ENCODE assay signal across 8 cellular contexts in genomic region chr13:27952931-27953670, GRCh38.
DNase-seq lines count a peak whose midpoint lies in the region; ATAC-seq lines count a peak whose summit lies in the region.

No MANE protein-coding gene starts in this region.

- DNase-seq in NOMO-1 treated with DMSO at 0.1 percent for 48 hours (lab: John Stamatoyannopoulos, UW; ENCODE audit: unreplicated experiment) (peak; percentile 35), NOMO-1 treated with dmso at 0.1 percent for 144 hours (lab: John Stamatoyannopoulos, UW; ENCODE audit: unreplicated experiment) (no peak), SK-N-MC (ENCODE audit: low read depth, low spot score) (no peak), NCI-H2196 treated with DMSO at 0.1 percent for 48 hours (lab: John Stamatoyannopoulos, UW; ENCODE audit: unreplicated experiment) (no peak), DMS114 treated with DMSO at 0.1 percent for 48 hours (lab: John Stamatoyannopoulos, UW; ENCODE audit: unreplicated experiment) (no peak)
- DNase-seq in stimulated activated naive CD8-positive, alpha-beta T cell treated with anti-CD3 and anti-CD28 coated beads, Interleukin-15, amount 100 ng/mL, for 72 hours = no peak
- DNase-seq in stimulated activated naive CD4-positive, alpha-beta T cell (lab: John Stamatoyannopoulos, UW) = no peak

- no peaks in the 10 kb centered on the region for H3K36me3 ChIP-seq in SK-N-MC (ENCODE audit: insufficient read depth, low read length)
- no peaks in the 10 kb centered on the region for H3K36me3 ChIP-seq in iPS-18a (ENCODE audit: control insufficient read depth, low read depth, low read length)

- H3K9ac ChIP-seq in SK-N-MC (ENCODE audit: insufficient read length) = no peak overlapping the region
- H3K9ac ChIP-seq in iPS-18a (ENCODE audit: low read length) = no peak overlapping the region

- H3K27me3 Mint-ChIP-seq in stimulated activated naive CD8-positive, alpha-beta T cell treated with anti-CD3 and anti-CD28 coated beads, Interleukin-15, amount 100 ng/mL, for 72 hours = peaks cover 84% of the 10 kb centered on the region

- no peaks in the 10 kb centered on the region for H3K9me3 ChIP-seq in SK-N-MC (ENCODE audit: low read depth, low read length)
- no peaks in the 10 kb centered on the region for H3K9me3 ChIP-seq in iPS-18a (ENCODE audit: control insufficient read depth, low read depth, low read length)

- no peak for ATAC-seq in stimulated activated naive CD8-positive, alpha-beta T cell treated with anti-CD3 and anti-CD28 coated beads, Interleukin-15, amount 100 ng/mL, for 72 hours

- no peaks in the 10 kb centered on the region for H3K9me3 Mint-ChIP-seq in stimulated activated naive CD8-positive, alpha-beta T cell treated with anti-CD3 and anti-CD28 coated beads, Interleukin-15, amount 100 ng/mL, for 72 hours

- H3K4me1 ChIP-seq in iPS-18a (ENCODE audit: control insufficient read depth, low read depth, low read length) = no peaks in the 10 kb centered on the region

- peaks cover 93% of the 10 kb centered on the region for H3K27me3 ChIP-seq in iPS-18a (ENCODE audit: control insufficient read depth, insufficient read depth, low read length)

- H3K4me1 Mint-ChIP-seq in stimulated activated naive CD8-positive, alpha-beta T cell treated with anti-CD3 and anti-CD28 coated beads, Interleukin-15, amount 100 ng/mL, for 72 hours = peaks cover 15% of the 10 kb centered on the region

- H3K4me3 ChIP-seq in SK-N-MC (peak overlapping the region; percentile 84), iPS-18a (ENCODE audit: low read length) (peak overlapping the region; percentile 43)

- H3K27ac Mint-ChIP-seq in stimulated activated naive CD8-positive, alpha-beta T cell treated with anti-CD3 and anti-CD28 coated beads, Interleukin-15, amount 100 ng/mL, for 72 hours = no peak overlapping the region

- H3K27ac ChIP-seq in SK-N-MC (no peak overlapping the region), iPS-18a (ENCODE audit: low read length) (no peak overlapping the region)

- peak overlapping the region; percentile 75 to 80 for H3K4me3 Mint-ChIP-seq in stimulated activated naive CD8-positive, alpha-beta T cell treated with anti-CD3 and anti-CD28 coated beads, Interleukin-15, amount 100 ng/mL, for 72 hours
